In the genomic region with DNA sequence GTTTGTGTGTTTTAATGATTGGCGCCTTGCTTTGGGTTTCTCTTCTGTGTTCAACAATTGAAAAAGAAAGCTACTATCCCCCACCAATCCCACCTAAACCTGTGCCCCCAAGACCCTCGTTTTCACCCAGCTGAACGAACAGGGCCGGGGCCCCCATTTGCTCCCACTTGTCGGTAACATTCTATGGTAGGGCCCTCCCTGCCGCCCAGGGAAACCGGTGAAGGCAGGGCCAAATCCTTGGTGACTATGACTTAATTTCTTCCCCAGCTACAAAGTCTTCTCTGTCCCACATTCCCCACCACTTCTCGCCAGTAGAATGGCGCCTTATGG, we compare ENCODE assay signal across 1 cellular context.
TF ChIP-seq lines count a peak whose summit lies in the region.

No MANE protein-coding gene starts in this region.

TF ChIP-seq in H1, 55 proteins besides CTCF, POLR2A, EP300 and RAD21:
- no peak for TF ChIP-seq TBP (IDR thresholded peaks at IDR 0.05; ENCODE audit: low read depth, low read length)
- TF ChIP-seq TEAD4 (IDR thresholded peaks at IDR 0.05; ENCODE audit: low read depth, low read length) = no peak
- no peak for TF ChIP-seq SIN3A (conservative IDR thresholded peaks at IDR 0.05 in 1 of 2, IDR thresholded peaks at IDR 0.05 in 1 of 2; ENCODE audit: low read depth in 1 of 2, low read length in 2 of 2)
- no peak for TF ChIP-seq RBBP5 (IDR thresholded peaks at IDR 0.05; ENCODE audit: borderline replicate concordance, low read depth, low read length)
- TF ChIP-seq KDM4A (IDR thresholded peaks at IDR 0.05; ENCODE audit: low read depth, low read length, severe bottlenecking) = no peak
- TF ChIP-seq FOSL1 (IDR thresholded peaks at IDR 0.05; ENCODE audit: insufficient read depth, low read depth, low read length) = no peak
